In genomic region chr7:1083729-1084657, GRCh38 we compare ENCODE assay signal across 22 cellular contexts. TPM values are rescaled to one million over a fixed set of nuclear protein-coding genes. Genes with fewer than 3 reads are reported as not detected.
DNase-seq lines count a peak whose midpoint lies in the region; ATAC-seq, FAIRE-seq and TF ChIP-seq lines count a peak whose summit lies in the region.
"Had no signal": no experiment of that assay in that cellular context is flagged by ENCODE, and none has a peak within 500 bp of the region (broad histone marks: within the 10 kb centered on the region; RNA-seq: fewer than 3 reads in every experiment).

No MANE protein-coding gene starts in this region.

- CTCF ChIA-PET in H1 (lab: Charles Lee; ENCODE audit: partially characterized antibody), result interaction anchor here (0.6 to 12.1 kb wide), 10 partner anchors 9 to 177 kb away, joined by 3 to 83 read pairs (median 4); partner anchors contain the start of gene ZFAND2A

- no peak overlapping the region for H2BK12ac ChIP-seq in H1 (ENCODE audit: low read depth, low read length)

- DNase-seq in DMS 273 (lab: John Stamatoyannopoulos, UW; ENCODE audit: unreplicated experiment) (peak; percentile 54), DMS 273 treated with DMSO at 0.1 percent for 48 hours (lab: John Stamatoyannopoulos, UW) (no peak), H1 (ENCODE audit: low read depth in 1 of 2, low spot score in 2 of 2) (no peak), lung microvascular endothelial cell (ENCODE audit: low read depth in 2 of 2) (peak; percentile 40 to 45), upper lobe of left lung (peak; percentile 56 to 87)
- no peak for DNase-seq in central memory CD4-positive, alpha-beta T cell
- no peak for DNase-seq in stimulated activated naive CD8-positive, alpha-beta T cell treated with anti-CD3 and anti-CD28 coated beads, Interleukin-15, Interleukin-2, amounts not matched to agents 100 U/mL and 50 U/mL, for 24 hours
- DNase-seq in effector CD8-positive, alpha-beta T cell (lab: John Stamatoyannopoulos, UW), result no peak
- DNase-seq: activated CD4-positive, alpha-beta T cell treated with anti-CD3 and anti-CD28 coated beads for 48 hours; activated CD8-positive, alpha-beta memory T cell treated with anti-CD3 and anti-CD28 coated beads, Interleukin-2, amount 10 ng/mL, durations not matched to agents 7 days and 5 days; AML-193; Caco-2; EL; MM.1S; natural killer cell; NCI-H1436 treated with DMSO at 0.1 percent for 48 hours; stimulated activated CD4-positive, alpha-beta T cell treated with anti-CD3 and anti-CD28 coated beads, Interleukin-2, amount 100 ng/mL, for 24 hours; stimulated activated naive CD4-positive, alpha-beta T cell had no signal

- no peak overlapping the region for H2AK5ac ChIP-seq in H1 (ENCODE audit: low read depth, low read length)

- no peak overlapping the region for H3K56ac ChIP-seq in H1 (replicated peaks; ENCODE audit: insufficient read length, low read depth, low read length)

- no peak overlapping the region for H3K27ac ChIP-seq in H1 (ENCODE audit: low read depth, low read length)
- H3K27ac ChIP-seq in upper lobe of left lung, result peak overlapping the region; percentile 5 to 74 (median 72)
- H3K27ac ChIP-seq: 22Rv1, ascending aorta had no signal

- no peak overlapping the region for H3K18ac ChIP-seq in H1 (ENCODE audit: extremely low read depth, low read length)

- H3K14ac ChIP-seq in H1 (ENCODE audit: insufficient read length), result no peak overlapping the region

- H3K27me3 ChIP-seq in H1 (replicated peaks in 1 of 4; ENCODE audit: control insufficient read depth in 3 of 4, extremely low read depth in 1 of 4, insufficient read depth in 3 of 4, low read length in 3 of 4), result no peaks in the 10 kb centered on the region
- H3K27me3 ChIP-seq in upper lobe of left lung, result no peaks in the 10 kb centered on the region
- H3K27me3 ChIP-seq: ascending aorta had no signal

- H2BK120ac ChIP-seq in H1 (replicated peaks; ENCODE audit: low read depth, low read length), result no peak overlapping the region

- H3K4me3 ChIP-seq in H1 (ENCODE audit: extremely low read depth in 1 of 4, insufficient read depth in 2 of 4, low read depth in 3 of 4, low read length in 4 of 4) (no peak overlapping the region), upper lobe of left lung (no peak overlapping the region)
- H3K4me3 ChIP-seq: ascending aorta had no signal

- H2AFZ ChIP-seq in H1 (ENCODE audit: low read length), result no peak overlapping the region

- POLR2A ChIA-PET in H1 (lab: Charles Lee; ENCODE audit: partially characterized antibody), result interaction anchor here (0.6 to 0.7 kb wide), 2 partner anchors 385 to 886 kb away, joined by 3 to 4 read pairs; no protein-coding TSS in a partner anchor

- peak overlapping the region; percentile 17 for H4K8ac ChIP-seq in H1 (ENCODE audit: extremely low read depth, insufficient read depth, low read length)

- WGBS in H1 (ENCODE audit: extremely low coverage in 1 of 2, insufficient coverage in 1 of 2, insufficient read length in 1 of 2, insufficient replicate concordance in 2 of 2, low coverage in 1 of 2, low lambda C conversion rate in 2 of 2, missing lambda C conversion rate in 1 of 2), 2 experiments, result 94% methylated on average over 41 of the region's 45 CpGs; no CpG with 5 or more reads in 1 of the 2 experiments
- 80 to 82% methylated on average over 15 to 44 of the region's 45 CpGs for WGBS in upper lobe of left lung, 2 donors

- no peak for TF ChIP-seq RAD21 in H1 (IDR thresholded peaks at IDR 0.05 in 1 of 2, conservative IDR thresholded peaks at IDR 0.05 in 1 of 2; ENCODE audit: low read depth in 2 of 2, low read length in 2 of 2)

- no peak overlapping the region for H2BK5ac ChIP-seq in H1 (ENCODE audit: low read depth, low read length)

- TF ChIP-seq CTCF in H1 (IDR thresholded peaks at IDR 0.05; ENCODE audit: control extremely low read depth in 1 of 3, insufficient read depth in 1 of 3, low read depth in 1 of 3, low read length in 3 of 3) (no peak), upper lobe of left lung (IDR thresholded peaks at IDR 0.05) (no peak)

- no peaks in the 10 kb centered on the region for H3K36me3 ChIP-seq in H1 (ENCODE audit: control insufficient read depth in 2 of 4, insufficient read depth in 4 of 4, low read length in 3 of 4)
- H3K36me3 ChIP-seq in upper lobe of left lung, result no peaks in the 10 kb centered on the region
- H3K36me3 ChIP-seq: ascending aorta had no signal

- peaks cover 0 to 2% of the 10 kb centered on the region in 2 experiments; a peak in 1 of 4 replicates for H3K79me2 ChIP-seq in H1 (ENCODE audit: control insufficient read depth in 1 of 2, insufficient read depth in 2 of 2, low read length in 2 of 2)

- no peak overlapping the region for H3K4ac ChIP-seq in H1 (replicated peaks; ENCODE audit: insufficient read length, low read depth, low read length)

- H3K23me2 ChIP-seq in H1 (ENCODE audit: low read depth, low read length), result no peaks in the 10 kb centered on the region

- no peak overlapping the region for H3K4me2 ChIP-seq in H1 (ENCODE audit: insufficient read depth in 1 of 2, low read depth in 2 of 2, low read length in 2 of 2)

- TF ChIP-seq POLR2A in H1 (IDR thresholded peaks at IDR 0.05; ENCODE audit: control extremely low read depth in 1 of 2, low read depth in 2 of 2, low read length in 2 of 2) (no peak), upper lobe of left lung (IDR thresholded peaks at IDR 0.05) (no peak)

- H3K23ac ChIP-seq in H1 (ENCODE audit: insufficient read length), result no peak overlapping the region

- H3K9me3 ChIP-seq in H1 (ENCODE audit: insufficient read depth in 2 of 2, low read depth in 1 of 2, low read length in 1 of 2) (no peaks in the 10 kb centered on the region), upper lobe of left lung (no peaks in the 10 kb centered on the region)
- H3K9me3 ChIP-seq: ascending aorta, Caco-2 had no signal

- H4K5ac ChIP-seq in H1 (ENCODE audit: insufficient read length, low read depth, low read length), result no peak overlapping the region

- no peak overlapping the region for H2BK20ac ChIP-seq in H1 (ENCODE audit: low read length)

- H3K4me1 ChIP-seq in H1 (replicated peaks in 1 of 4; ENCODE audit: control insufficient read depth in 3 of 4, insufficient read depth in 4 of 4, low read length in 3 of 4) (peaks cover 2 to 19% (median 4%) of the 10 kb centered on the region in 4 experiments), upper lobe of left lung (peaks cover 59 to 67% (median 63%) of the 10 kb centered on the region in 4 donors)
- H3K4me1 ChIP-seq: Caco-2 had no signal

- H4K91ac ChIP-seq in H1 (replicated peaks; ENCODE audit: insufficient read length, low read length), result no peak overlapping the region

- no peak overlapping the region for H2BK15ac ChIP-seq in H1 (ENCODE audit: low read length)

- H3K79me1 ChIP-seq in H1 (ENCODE audit: low read depth, low read length), result peaks cover 6% of the 10 kb centered on the region; the same call in 1 of the 2 replicates

- no peak for ATAC-seq in upper lobe of left lung (ENCODE audit: low FRiP score in 2 of 2)
- ATAC-seq in stimulated activated naive CD8-positive, alpha-beta T cell treated with anti-CD3 and anti-CD28 coated beads, Interleukin-15, Interleukin-2, amounts not matched to agents 100 U/mL and 50 U/mL, for 24 hours, result no peak
- ATAC-seq: activated CD8-positive, alpha-beta memory T cell treated with anti-CD3 and anti-CD28 coated beads, Interleukin-2, amount 10 ng/mL, durations not matched to agents 7 days and 5 days; activated naive CD4-positive, alpha-beta T cell treated with anti-CD3 and anti-CD28 coated beads, Interleukin-2, amount 50 U/mL, for 72 hours; natural killer cell had no signal

- H3K9ac ChIP-seq in H1 (replicated peaks in 1 of 4; ENCODE audit: extremely low read depth in 1 of 4, low read depth in 3 of 4, low read length in 3 of 4), result no peak overlapping the region

- FAIRE-seq in H1 (lab: Jason Lieb, UNC), result no peak
- FAIRE-seq: endometrium had no signal

- peaks cover 3 to 20% of the 10 kb centered on the region in 2 experiments for H4K20me1 ChIP-seq in H1 (replicated peaks in 1 of 2; ENCODE audit: control insufficient read depth in 1 of 2, insufficient read depth in 2 of 2, low read length in 2 of 2)

- TF ChIP-seq EP300 in H1 (IDR thresholded peaks at IDR 0.05; ENCODE audit: borderline replicate concordance in 1 of 2, low read depth in 2 of 2, low read length in 2 of 2) (no peak), upper lobe of left lung (IDR thresholded peaks at IDR 0.05) (peak in 2 of 4 donors; percentile 26 to 41)

RNA-seq across cellular contexts. Expression of gene GPER1, which starts 3.9 kb away (rescaled TPM):
- 0.24 and 0.52 TPM in 2 replicates for total RNA-seq in H1 (2021; fragmentation: NEBNext Ultra II Directional; extraction: Animal tissue kit (Norgen Biotek cat#: 25700))
- 0.47 and 0.78 TPM in 2 replicates for polyA plus RNA-seq in H1 (2011; rRNA removed)
- 0.56 TPM for polyA plus RNA-seq in H1 (2011; cell fraction: cytosol; rRNA removed)
- 1.00 TPM for polyA plus RNA-seq in H1 (2011; cell fraction: nucleus; rRNA removed)
- polyA plus RNA-seq in H1 (2012, experiment 1 of 2), result 0.36 to 0.68 TPM (median 0.62 TPM) in 4 replicates
- polyA plus RNA-seq in H1 (2012, experiment 2 of 2), result 0.17 TPM
- polyA plus RNA-seq in H1 (2013, experiment 1 of 2), result 0.20 TPM
- 0.20 TPM for polyA plus RNA-seq in H1 (2013, experiment 2 of 2)
- 0.16 and 0.27 TPM in 2 replicates for polyA minus RNA-seq in H1 (2011; rRNA and poly(A)+ RNA removed)
- not detected for polyA minus RNA-seq in H1 (2011; cell fraction: cytosol; rRNA and poly(A)+ RNA removed)
- polyA minus RNA-seq in H1 (2011; cell fraction: nucleus; rRNA and poly(A)+ RNA removed), result 0.70 TPM
- total RNA-seq in lung microvascular endothelial cell, result 1.1 and 1.2 TPM in 2 replicates
- 10 to 100 TPM in 2 of 6 donors, 1 to 10 TPM in 4; 6.5 to 24.7 (median 8.5) TPM for total RNA-seq in upper lobe of left lung
- total RNA-seq: activated CD8-positive, alpha-beta memory T cell treated with anti-CD3 and anti-CD28 coated beads, Interleukin-2, amount 10 ng/mL, durations not matched to agents 7 days and 5 days; activated naive CD4-positive, alpha-beta T cell treated with anti-CD3 and anti-CD28 coated beads, Interleukin-2, amount 50 U/mL, for 72 hours had no signal

RNA-seq across cellular contexts. Expression of gene GPR146, which starts 39.6 kb away (rescaled TPM):
- total RNA-seq in H1 (2021; fragmentation: NEBNext Ultra II Directional; extraction: Animal tissue kit (Norgen Biotek cat#: 25700)), result 0.54 and 1.8 TPM in 2 replicates
- 2.7 and 3.9 TPM in 2 replicates for polyA plus RNA-seq in H1 (2011; rRNA removed)
- polyA plus RNA-seq in H1 (2011; cell fraction: cytosol; rRNA removed), result 2.5 TPM
- polyA plus RNA-seq in H1 (2011; cell fraction: nucleus; rRNA removed), result 3.3 TPM
- polyA plus RNA-seq in H1 (2012, experiment 1 of 2), result 0.62 to 1.8 TPM (median 1.3 TPM) in 4 replicates
- polyA plus RNA-seq in H1 (2012, experiment 2 of 2), result 2.0 TPM
- 1.1 TPM for polyA plus RNA-seq in H1 (2013, experiment 1 of 2)
- 0.79 TPM for polyA plus RNA-seq in H1 (2013, experiment 2 of 2)
- polyA minus RNA-seq in H1 (2011; rRNA and poly(A)+ RNA removed), result 2.9 and 4.5 TPM in 2 replicates
- polyA minus RNA-seq in H1 (2011; cell fraction: cytosol; rRNA and poly(A)+ RNA removed), result 0.81 TPM
- polyA minus RNA-seq in H1 (2011; cell fraction: nucleus; rRNA and poly(A)+ RNA removed), result 3.9 TPM
- total RNA-seq in lung microvascular endothelial cell, result 24.0 and 90.3 TPM in 2 replicates
- total RNA-seq in upper lobe of left lung, result 10 to 100 TPM; 11.2 to 32.8 (median 28.9) TPM

Comparison
In these comparisons a context has a peak if more than half of its experiments do, and no peak if none do; other contexts are left out.
1. DNase-seq: peak in DMS 273 (single experiment), lung microvascular endothelial cell (2 of 2) and upper lobe of left lung (2 of 2); none in DMS 273 treated with DMSO at 0.1 percent for 48 hours (single experiment), H1 (0 of 2), central memory CD4-positive, alpha-beta T cell (single experiment), stimulated activated naive CD8-positive, alpha-beta T cell treated with anti-CD3 and anti-CD28 coated beads, Interleukin-15, Interleukin-2, amounts not matched to agents 100 U/mL and 50 U/mL, for 24 hours (single experiment) and effector CD8-positive, alpha-beta T cell (single experiment).